ENCODE assay signal across 8 cellular contexts in the genomic region with DNA sequence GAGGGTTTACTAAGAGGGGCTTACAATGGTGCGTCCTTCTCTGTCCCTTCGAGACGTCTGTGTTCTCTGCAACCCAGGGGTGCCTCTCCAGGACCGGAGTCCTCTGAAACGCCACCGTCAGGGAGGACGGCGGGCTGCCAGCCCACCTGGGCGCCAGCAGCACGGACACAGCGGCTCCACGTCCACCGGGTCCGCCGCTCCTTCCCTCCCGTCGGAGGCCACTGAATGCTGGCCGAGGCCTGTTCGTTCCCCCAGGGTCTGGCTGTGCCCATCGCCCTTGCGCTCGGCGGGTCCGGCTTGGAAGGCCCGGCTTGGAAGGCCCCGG. TPM values are rescaled to one million over a fixed set of nuclear protein-coding genes. Genes with fewer than 3 reads are reported as not detected.
DNase-seq lines count a peak whose midpoint lies in the region; ATAC-seq and TF ChIP-seq lines count a peak whose summit lies in the region.

No MANE protein-coding gene starts in this region.

- no peak overlapping the region for H3K27ac ChIP-seq in MM.1S (ENCODE audit: low read length)
- H3K27ac ChIP-seq in psoas muscle = peak overlapping the region; percentile 96

- H3K4me2 ChIP-seq in MM.1S (ENCODE audit: low read depth, low read length) = peak overlapping the region; percentile 91

- no peak for TF ChIP-seq CTCF in MM.1S (IDR thresholded peaks at IDR 0.05; ENCODE audit: low read length)
- TF ChIP-seq CTCF in epithelial cell of proximal tubule (conservative IDR thresholded peaks at IDR 0.05; ENCODE audit: low read depth, low read length) = no peak
- TF ChIP-seq CTCF in psoas muscle (IDR thresholded peaks at IDR 0.05) = no peak

- H3F3A ChIP-seq in MM.1S (ENCODE audit: insufficient read depth, low read length) = peaks cover 5% of the 10 kb centered on the region; the same call in 1 of the 2 replicates

- H3K9me3 ChIP-seq in MM.1S (replicated peaks; ENCODE audit: insufficient read depth, low read length) (no peaks in the 10 kb centered on the region), psoas muscle (no peaks in the 10 kb centered on the region)

- H3K4me3 ChIP-seq in MM.1S (ENCODE audit: low read length) = peak overlapping the region; percentile 99
- peak overlapping the region; percentile 94 for H3K4me3 ChIP-seq in epithelial cell of proximal tubule (ENCODE audit: low read depth, low read length)
- peak overlapping the region; percentile 91 for H3K4me3 ChIP-seq in psoas muscle

- peak; percentile 7 for ATAC-seq in GM18517 (IDR thresholded peaks at IDR 0.05; ENCODE audit: unreplicated experiment)
- peak in 1 of 4 donors; percentile 3 for ATAC-seq in psoas muscle
- ATAC-seq in HG03342 (IDR thresholded peaks at IDR 0.05; ENCODE audit: unreplicated experiment) = no peak

- 0 to 1% (median 0%) methylated on average over 24 to 26 of the region's 26 CpGs for WGBS in psoas muscle, 3 donors

- H2AFZ ChIP-seq in MM.1S (ENCODE audit: low read length) = peak overlapping the region; percentile 87

- peaks cover 6% of the 10 kb centered on the region for H3K4me1 ChIP-seq in MM.1S (ENCODE audit: low read length)
- H3K4me1 ChIP-seq in psoas muscle = peaks cover 20% of the 10 kb centered on the region

- DNase-seq in MM.1S = no peak
- no peak for DNase-seq in epithelial cell of proximal tubule (ENCODE audit: low read depth)
- no peak for DNase-seq in psoas muscle
- DNase-seq in effector CD4-positive, alpha-beta T cell = no peak
- no peak for DNase-seq in SK-N-DZ (ENCODE audit: low spot score)
- no peak for DNase-seq in middle frontal gyrus (ENCODE audit: extremely low spot score, low spot score)

- H3K36me3 ChIP-seq in MM.1S (replicated peaks; ENCODE audit: insufficient read depth, low read length) = no peaks in the 10 kb centered on the region
- peaks cover 0 to 33% of the 10 kb centered on the region in 2 donors for H3K36me3 ChIP-seq in psoas muscle (ENCODE audit: insufficient read depth in 1 of 2, low read depth in 1 of 2)

- H3K27me3 ChIP-seq in MM.1S (replicated peaks; ENCODE audit: insufficient read depth, low read length) (no peaks in the 10 kb centered on the region), psoas muscle (ENCODE audit: insufficient read depth in 3 of 3, low read length in 2 of 3) (no peaks in the 10 kb centered on the region)

- H3K9me2 ChIP-seq in MM.1S (replicated peaks; ENCODE audit: insufficient read depth, low read length) = no peaks in the 10 kb centered on the region

- intact Hi-C loops in psoas muscle (cut with DNase I) = no loop called here

- H4K20me1 ChIP-seq in MM.1S (ENCODE audit: insufficient read depth, low read length) = no peaks in the 10 kb centered on the region

- peak overlapping the region; percentile 92 for H3K9ac ChIP-seq in MM.1S (ENCODE audit: low read length)

- peaks cover 69% of the 10 kb centered on the region for H3K79me2 ChIP-seq in MM.1S (ENCODE audit: low read length)

RNA-seq across cellular contexts. Expression of gene TEPSIN, which starts 0.4 kb away (rescaled TPM):
- 24.2 and 37.3 TPM in 2 replicates for total RNA-seq in epithelial cell of proximal tubule
- 10 to 100 TPM; 10.9 to 22.1 (median 11.8) TPM for total RNA-seq in psoas muscle
- polyA plus RNA-seq in psoas muscle = 10 to 100 TPM; 11.2 to 14.3 (median 13.6) TPM
- polyA plus RNA-seq in SK-N-DZ (2014; cell fraction: cytosol; rRNA removed) = 26.7 and 42.5 TPM in 2 replicates
- polyA plus RNA-seq in SK-N-DZ (2014; cell fraction: nucleus; rRNA removed) = 321 and 355 TPM in 2 replicates

RNA-seq across cellular contexts. Expression of gene NDUFAF8, which starts 0.7 kb away (rescaled TPM):
- 51.9 and 72.3 TPM in 2 replicates for total RNA-seq in epithelial cell of proximal tubule
- 10 to 100 TPM; 45.6 to 58.5 (median 55.0) TPM for total RNA-seq in psoas muscle
- polyA plus RNA-seq in psoas muscle = 10 to 100 TPM; 42.4 to 63.8 (median 54.9) TPM
- polyA plus RNA-seq in SK-N-DZ (2014; cell fraction: cytosol; rRNA removed) = 58.7 and 69.4 TPM in 2 replicates
- 92.5 and 97.0 TPM in 2 replicates for polyA plus RNA-seq in SK-N-DZ (2014; cell fraction: nucleus; rRNA removed)

RNA-seq across cellular contexts. Expression of gene CEP131, which starts 15.7 kb away (rescaled TPM):
- total RNA-seq in epithelial cell of proximal tubule (22.0 and 28.7 TPM in 2 replicates), psoas muscle (1 to 10 TPM; 3.7 to 8.6 (median 6.0) TPM)
- polyA plus RNA-seq in psoas muscle = 1 to 10 TPM; 4.6 to 5.7 (median 4.9) TPM
- 21.0 and 35.3 TPM in 2 replicates for polyA plus RNA-seq in SK-N-DZ (2014; cell fraction: cytosol; rRNA removed)
- polyA plus RNA-seq in SK-N-DZ (2014; cell fraction: nucleus; rRNA removed) = 115 and 119 TPM in 2 replicates

RNA-seq across cellular contexts. Expression of gene SLC38A10, which starts 56.7 kb away (rescaled TPM):
- total RNA-seq in epithelial cell of proximal tubule (67.1 and 71.6 TPM in 2 replicates), psoas muscle (10 to 100 TPM; 16.7 to 23.9 (median 18.6) TPM)
- polyA plus RNA-seq in psoas muscle = 10 to 100 TPM; 16.9 to 40.6 (median 33.0) TPM
- polyA plus RNA-seq in SK-N-DZ (2014; cell fraction: cytosol; rRNA removed) = 37.0 and 51.8 TPM in 2 replicates
- 68.3 and 105 TPM in 2 replicates for polyA plus RNA-seq in SK-N-DZ (2014; cell fraction: nucleus; rRNA removed)
